ENCODE assay signal across 8 cellular contexts in the genomic region with DNA sequence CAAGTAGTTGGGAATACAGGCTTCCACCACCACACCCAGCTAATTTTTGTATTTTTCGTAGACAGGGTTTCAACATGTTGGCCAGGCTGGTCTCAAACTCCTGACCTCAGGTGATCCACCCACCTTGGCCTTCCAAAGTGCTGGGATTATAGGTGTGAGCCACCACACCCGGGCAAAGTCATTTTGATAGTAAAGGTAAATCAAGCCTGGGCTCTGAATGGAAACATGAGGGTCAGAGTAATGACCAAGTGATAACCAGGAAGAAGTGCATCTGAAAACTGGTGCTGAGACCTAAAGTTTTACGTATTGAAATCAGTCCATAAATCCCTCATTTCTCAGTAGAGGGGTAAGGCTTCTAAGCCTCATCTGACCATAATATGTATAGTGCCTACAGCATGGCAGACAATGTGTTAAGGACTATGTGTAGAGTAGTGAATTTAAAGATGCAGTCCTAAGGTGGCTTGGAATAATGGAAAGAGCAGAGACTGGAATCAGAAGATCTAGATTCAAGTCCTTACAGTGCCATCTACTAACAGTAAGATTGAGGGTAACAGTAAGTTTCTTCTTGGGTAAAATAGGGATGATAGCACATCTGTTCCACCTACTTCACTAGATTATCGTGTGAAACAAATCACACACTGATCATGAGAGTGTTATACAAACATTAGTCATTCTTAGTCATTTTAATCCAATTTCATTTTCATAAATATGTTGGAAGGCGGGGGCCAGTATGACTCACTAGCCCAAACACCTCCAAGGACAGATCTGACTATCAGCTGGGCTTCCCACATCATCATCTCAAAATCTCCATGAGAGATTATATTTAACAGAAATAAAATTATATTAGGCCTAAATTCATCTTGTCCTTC. TPM values are rescaled to one million over a fixed set of nuclear protein-coding genes. Genes with fewer than 3 reads are reported as not detected.
DNase-seq lines count a peak whose midpoint lies in the region; ATAC-seq, FAIRE-seq and TF ChIP-seq lines count a peak whose summit lies in the region.

No MANE protein-coding gene starts in this region.

- H3K9me3 ChIP-seq in SK-N-SH (no peaks in the 10 kb centered on the region), osteoblast (ENCODE audit: low read depth, low read length) (no peaks in the 10 kb centered on the region), Karpas-422 (ENCODE audit: low read length) (no peaks in the 10 kb centered on the region)

- H3K36me3 ChIP-seq in SK-N-SH (replicated peaks in 1 of 2; ENCODE audit: control insufficient read depth in 1 of 2, insufficient read depth in 2 of 2, low read length in 1 of 2) (peaks cover 0 to 24% of the 10 kb centered on the region in 2 experiments), bronchial epithelial cell (ENCODE audit: control insufficient read depth, insufficient read depth, low read length) (no peaks in the 10 kb centered on the region), osteoblast (ENCODE audit: insufficient read depth, low read length) (no peaks in the 10 kb centered on the region), Karpas-422 (ENCODE audit: insufficient read depth, low read length) (peaks cover 16% of the 10 kb centered on the region; the same call in 1 of the 2 replicates)

- peaks cover 82% of the 10 kb centered on the region for H4K20me1 ChIP-seq in SK-N-SH (ENCODE audit: insufficient read depth)
- peaks cover 32% of the 10 kb centered on the region for H4K20me1 ChIP-seq in osteoblast (ENCODE audit: insufficient read depth, low read length)
- H4K20me1 ChIP-seq in Karpas-422 (ENCODE audit: insufficient read depth, low read depth, low read length) = no peaks in the 10 kb centered on the region

- peak in 1 of 2 experiments; percentile 44; a peak in 1 of 4 replicates for TF ChIP-seq EP300 in SK-N-SH (IDR thresholded peaks at IDR 0.05; ENCODE audit: borderline replicate concordance in 1 of 2, low read depth in 1 of 2, low read length in 1 of 2)

- peak overlapping the region; percentile 31; the same call in 1 of the 2 replicates for H3K9ac ChIP-seq in SK-N-SH
- no peak overlapping the region for H3K9ac ChIP-seq in Karpas-422 (ENCODE audit: low read length)

- peaks cover 5 to 21% of the 10 kb centered on the region in 2 experiments; a peak in 3 of 4 replicates for H3K4me1 ChIP-seq in SK-N-SH (ENCODE audit: control insufficient read depth in 1 of 2, insufficient read depth in 2 of 2, low read depth in 1 of 2, low read length in 1 of 2)
- peaks cover 20% of the 10 kb centered on the region for H3K4me1 ChIP-seq in osteoblast (ENCODE audit: insufficient read depth, low read length)
- peaks cover 38% of the 10 kb centered on the region for H3K4me1 ChIP-seq in Karpas-422 (ENCODE audit: low read length)

- H3K4me2 ChIP-seq in SK-N-SH (peak overlapping the region; percentile 18; the same call in 1 of the 2 replicates), osteoblast (ENCODE audit: insufficient read depth, low read length) (peak overlapping the region; percentile 66), Karpas-422 (ENCODE audit: low read depth, low read length, poor library complexity, severe bottlenecking) (no peak overlapping the region)

- POLR2A ChIA-PET in SK-N-SH (lab: Yijun Ruan, JAX) = no interaction called here

- 41% methylated on average over 5 of the region's 5 CpGs for WGBS in SK-N-SH (ENCODE audit: low lambda C conversion rate)

- H3F3A ChIP-seq in SK-N-SH (replicated peaks; ENCODE audit: insufficient read depth) = peaks cover 33% of the 10 kb centered on the region

- H3K4me3 ChIP-seq in SK-N-SH (ENCODE audit: low read depth in 2 of 2, low read length in 1 of 2) (no peak overlapping the region), bronchial epithelial cell (ENCODE audit: low read depth, low read length) (no peak overlapping the region), osteoblast (ENCODE audit: insufficient read depth, low read length) (peak overlapping the region; percentile 2), Karpas-422 (ENCODE audit: low read length) (no peak overlapping the region)

- ATAC-seq in HG02840 (IDR thresholded peaks at IDR 0.05; ENCODE audit: low FRiP score, unreplicated experiment) = peak; percentile 61

- peak; percentile 85 for FAIRE-seq in GM18507 (lab: Jason Lieb, UNC)
- FAIRE-seq in bronchial epithelial cell (lab: Jason Lieb, UNC) = no peak

- H2AFZ ChIP-seq in SK-N-SH (ENCODE audit: low read depth) (no peak overlapping the region), osteoblast (ENCODE audit: low read length) (no peak overlapping the region), Karpas-422 (ENCODE audit: low read length) (no peak overlapping the region)

- peak overlapping the region in 1 of 2 experiments; percentile 95; a peak in 3 of 4 replicates for H3K27ac ChIP-seq in SK-N-SH (ENCODE audit: low read depth in 2 of 2, low read length in 1 of 2)
- H3K27ac ChIP-seq in osteoblast (ENCODE audit: low read depth, low read length) = peak overlapping the region; percentile 94
- H3K27ac ChIP-seq in Karpas-422 (ENCODE audit: low read length) = no peak overlapping the region

- DNase-seq in GM18507 (ENCODE audit: extremely low spot score, insufficient read length, low read depth) (no peak), SK-N-SH (no peak), bronchial epithelial cell (ENCODE audit: low read depth) (peak; percentile 98), osteoblast (ENCODE audit: insufficient read length, low spot score, missing footprints) (peak; percentile 82), KG1 (lab: John Stamatoyannopoulos, UW) (no peak), DMS153 (lab: John Stamatoyannopoulos, UW) (no peak), Karpas-422 (no peak)

- H3K9me2 ChIP-seq in SK-N-SH = no peaks in the 10 kb centered on the region
- no peaks in the 10 kb centered on the region for H3K9me2 ChIP-seq in Karpas-422 (replicated peaks; ENCODE audit: insufficient read depth, low read length)

- CTCF ChIA-PET in SK-N-SH (lab: Yijun Ruan, JAX) = interaction anchor here (0.6 to 2.2 kb wide), 4 partner anchors 11 to 203 kb away, joined by 3 to 14 read pairs (median 3); a partner anchor contains a TSS

- TF ChIP-seq CTCF in SK-N-SH (IDR thresholded peaks at IDR 0.05) (no peak), bronchial epithelial cell (IDR thresholded peaks at IDR 0.05; ENCODE audit: insufficient read depth, low read length, severe bottlenecking) (no peak), osteoblast (IDR thresholded peaks at IDR 0.05; ENCODE audit: extremely low read depth, low read depth, low read length) (no peak)

- TF ChIP-seq RAD21 in SK-N-SH (IDR thresholded peaks at IDR 0.05; ENCODE audit: low read length) = no peak

- H3K27me3 ChIP-seq in SK-N-SH (ENCODE audit: insufficient read depth) (no peaks in the 10 kb centered on the region), bronchial epithelial cell (ENCODE audit: control insufficient read depth, insufficient read depth, low read length) (no peaks in the 10 kb centered on the region), osteoblast (ENCODE audit: insufficient read depth, low read length) (no peaks in the 10 kb centered on the region), Karpas-422 (ENCODE audit: low read length) (no peaks in the 10 kb centered on the region)

- H3K79me2 ChIP-seq in SK-N-SH (ENCODE audit: insufficient read depth) = peaks cover 98% of the 10 kb centered on the region
- H3K79me2 ChIP-seq in osteoblast (ENCODE audit: insufficient read depth, low read length) = peaks cover 94% of the 10 kb centered on the region
- peaks cover 99% of the 10 kb centered on the region for H3K79me2 ChIP-seq in Karpas-422 (ENCODE audit: low read length)

TF ChIP-seq in SK-N-SH, 30 proteins besides CTCF, POLR2A, EP300 and RAD21 (continues in another document):
- TF ChIP-seq FOXM1 (IDR thresholded peaks at IDR 0.05; ENCODE audit: low read depth) = no peak
- no peak for TF ChIP-seq SIN3A (IDR thresholded peaks at IDR 0.05; ENCODE audit: borderline replicate concordance, low read depth, low read length)
- TF ChIP-seq RCOR1 (IDR thresholded peaks at IDR 0.05; ENCODE audit: low read length) = no peak
- TF ChIP-seq CHD2 (IDR thresholded peaks at IDR 0.05; ENCODE audit: low read length, partially characterized antibody) = no peak
- no peak for TF ChIP-seq FOXJ3 (CRISPR knock-in tag; IDR thresholded peaks at IDR 0.05)
- TF ChIP-seq RXRA (IDR thresholded peaks at IDR 0.05; ENCODE audit: borderline replicate concordance, low read depth) = peak; percentile 26; the same call in 1 of the 2 replicates
- TF ChIP-seq, protein P1, sequence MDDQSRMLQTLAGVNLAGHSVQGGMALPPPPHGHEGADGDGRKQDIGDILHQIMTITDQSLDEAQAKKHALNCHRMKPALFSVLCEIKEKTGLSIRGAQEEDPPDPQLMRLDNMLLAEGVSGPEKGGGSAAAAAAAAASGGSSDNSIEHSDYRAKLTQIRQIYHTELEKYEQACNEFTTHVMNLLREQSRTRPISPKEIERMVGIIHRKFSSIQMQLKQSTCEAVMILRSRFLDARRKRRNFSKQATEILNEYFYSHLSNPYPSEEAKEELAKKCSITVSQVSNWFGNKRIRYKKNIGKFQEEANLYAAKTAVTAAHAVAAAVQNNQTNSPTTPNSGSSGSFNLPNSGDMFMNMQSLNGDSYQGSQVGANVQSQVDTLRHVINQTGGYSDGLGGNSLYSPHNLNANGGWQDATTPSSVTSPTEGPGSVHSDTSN (IDR thresholded peaks at IDR 0.05) = peak; percentile 58
- no peak for TF ChIP-seq NFIC (IDR thresholded peaks at IDR 0.05; ENCODE audit: borderline replicate concordance)
- TF ChIP-seq SMC3 (IDR thresholded peaks at IDR 0.05; ENCODE audit: low read depth, low read length) = no peak
- peak; percentile 78 for TF ChIP-seq TCF12 (IDR thresholded peaks at IDR 0.05)
- peak; percentile 43; the same call in 1 of the 2 replicates for TF ChIP-seq TEAD4 (IDR thresholded peaks at IDR 0.05; ENCODE audit: borderline replicate concordance, insufficient read depth)
- TF ChIP-seq POLR2AphosphoS5 (IDR thresholded peaks at IDR 0.05; ENCODE audit: low read depth, low read length) = peak; percentile 26; the same call in 1 of the 2 replicates
- TF ChIP-seq, protein P2, sequence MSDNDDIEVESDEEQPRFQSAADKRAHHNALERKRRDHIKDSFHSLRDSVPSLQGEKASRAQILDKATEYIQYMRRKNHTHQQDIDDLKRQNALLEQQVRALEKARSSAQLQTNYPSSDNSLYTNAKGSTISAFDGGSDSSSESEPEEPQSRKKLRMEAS (IDR thresholded peaks at IDR 0.05; ENCODE audit: low read depth) = 0 out of 2 replicates have a peak, but pooled peaks have one; percentile 29

RNA-seq across cellular contexts. Expression of a gene that starts 11.2 kb away (rescaled TPM):
- 28.1 and 31.8 TPM in 2 replicates for polyA plus RNA-seq in SK-N-SH (2012; rRNA removed)
- polyA plus RNA-seq in SK-N-SH (2012; cell fraction: cytosol; rRNA removed) = 31.8 and 34.0 TPM in 2 replicates
- polyA plus RNA-seq in SK-N-SH (2012; cell fraction: nucleus; rRNA removed) = 54.6 and 89.8 TPM in 2 replicates
- total RNA-seq in bronchial epithelial cell = 27.4 and 28.4 TPM in 2 replicates
- total RNA-seq in osteoblast = 105 and 134 TPM in 2 replicates
- total RNA-seq in Karpas-422 (2014; rRNA removed; shearing (Covaris generic); ENCODE audit: low replicate concordance) = 73.5 and 127 TPM in 2 replicates

RNA-seq across cellular contexts. Expression of a gene that starts 38.8 kb away (rescaled TPM):
- polyA plus RNA-seq in SK-N-SH (2012; rRNA removed) = 7.3 and 9.0 TPM in 2 replicates
- polyA plus RNA-seq in SK-N-SH (2012; cell fraction: cytosol; rRNA removed) = 8.7 and 11.1 TPM in 2 replicates
- polyA plus RNA-seq in SK-N-SH (2012; cell fraction: nucleus; rRNA removed) = 2.9 and 5.2 TPM in 2 replicates
- total RNA-seq in bronchial epithelial cell (0.79 and 1.9 TPM in 2 replicates), osteoblast (6.5 and 8.5 TPM in 2 replicates)
- 0.18 and 3.3 TPM in 2 replicates for total RNA-seq in Karpas-422 (2014; rRNA removed; shearing (Covaris generic); ENCODE audit: low replicate concordance)

Comparison
In these comparisons a context has a peak if more than half of its experiments do, and no peak if none do; other contexts are left out.
1. DNase-seq: peak in bronchial epithelial cell (single experiment) and osteoblast (single experiment); none in GM18507 (single experiment), SK-N-SH (single experiment), KG1 (single experiment), DMS153 (single experiment) and Karpas-422 (single experiment).